ENCODE assay signal across 8 cellular contexts in genomic region chr18:24600076-24600654, GRCh38.
DNase-seq lines count a peak whose midpoint lies in the region; ATAC-seq and TF ChIP-seq lines count a peak whose summit lies in the region.

No MANE protein-coding gene starts in this region.

- POLR2A ChIA-PET in OCI-LY7 (lab: Charles Lee): no interaction called here

- no peaks in the 10 kb centered on the region for H3K9me3 ChIP-seq in OCI-LY7 (ENCODE audit: low read length)

- ATAC-seq in activated naive CD8-positive, alpha-beta T cell treated with anti-CD3 and anti-CD28 coated beads, Interleukin-2, amount 50 U/mL, for 24 hours: no peak
- no peak for ATAC-seq in HG03457 (IDR thresholded peaks at IDR 0.05; ENCODE audit: unreplicated experiment)

- CTCF ChIA-PET in OCI-LY7 (lab: Charles Lee; ENCODE audit: unreplicated experiment): interaction anchor here (0.5 kb wide), 1 partner anchor 703 kb away, joined by 3 read pairs; no protein-coding TSS in a partner anchor
- CTCF ChIA-PET in activated naive CD4-positive, alpha-beta T cell treated with anti-CD3 and anti-CD28 coated beads for 36 hours (lab: Charles Lee): interaction anchor here (1.1 to 4.5 kb wide), 5 partner anchors 61 to 141 kb away, joined by 3 to 25 read pairs (median 3); no protein-coding TSS in a partner anchor

- DNase-seq in DMS79 treated with DMSO at 0.1 percent for 48 hours (lab: John Stamatoyannopoulos, UW) (peak; percentile 74), HuH-7.5 (ENCODE audit: low spot score) (peak; percentile 16), OCI-LY7 (ENCODE audit: low spot score) (peak; percentile 66), endothelial cell (ENCODE audit: low spot score) (peak; percentile 21), neural crest cell (ENCODE audit: low read depth, low spot score) (peak; percentile 43)
- DNase-seq in activated naive CD4-positive, alpha-beta T cell treated with anti-CD3 and anti-CD28 coated beads for 36 hours: no peak
- DNase-seq in activated naive CD8-positive, alpha-beta T cell treated with anti-CD3 and anti-CD28 coated beads, Interleukin-2, amount 50 U/mL, for 24 hours: no peak

- no peak overlapping the region for H3K4me3 ChIP-seq in OCI-LY7 (ENCODE audit: low read depth, low read length, poor library complexity, severe bottlenecking)

- H3K79me2 ChIP-seq in OCI-LY7 (ENCODE audit: insufficient read depth, low read depth, low read length): no peaks in the 10 kb centered on the region

- H3K36me3 ChIP-seq in OCI-LY7 (ENCODE audit: insufficient read depth, low read length): no peaks in the 10 kb centered on the region

- BruUV-seq in OCI-LY7 (replicated peaks; lab: Mats Ljungman, UMichigan): no TSS peak

- no peaks in the 10 kb centered on the region for H3K9me3 Mint-ChIP-seq in endothelial cell (ENCODE audit: unreplicated experiment)
- no peaks in the 10 kb centered on the region for H3K9me3 Mint-ChIP-seq in neural crest cell
- no peaks in the 10 kb centered on the region for H3K9me3 Mint-ChIP-seq in activated naive CD4-positive, alpha-beta T cell treated with anti-CD3 and anti-CD28 coated beads for 36 hours
- H3K9me3 Mint-ChIP-seq in activated naive CD8-positive, alpha-beta T cell treated with anti-CD3 and anti-CD28 coated beads, Interleukin-2, amount 50 U/mL, for 24 hours: no peaks in the 10 kb centered on the region

- intact Hi-C loops in OCI-LY7 (cut with micrococcal nuclease; ENCODE audit: unreplicated experiment): loop anchor here (1.0 to 10.0 kb wide), 3 partner anchors 75 to 126 kb away; no protein-coding TSS in a partner anchor
- intact Hi-C loops in activated naive CD4-positive, alpha-beta T cell treated with anti-CD3 and anti-CD28 coated beads for 36 hours (cut with micrococcal nuclease): loop anchor here (1.0 to 10.0 kb wide), 4 partner anchors 72 to 1295 kb away; no protein-coding TSS in a partner anchor

- H3K4me1 ChIP-seq in OCI-LY7 (ENCODE audit: insufficient read depth, low read length, poor library complexity, severe bottlenecking): no peaks in the 10 kb centered on the region

- H2AFZ ChIP-seq in OCI-LY7 (ENCODE audit: low read length): no peak overlapping the region

- H3K27ac Mint-ChIP-seq in endothelial cell (ENCODE audit: unreplicated experiment) (no peak overlapping the region), neural crest cell (ENCODE audit: unreplicated experiment) (no peak overlapping the region)
- no peak overlapping the region for H3K27ac Mint-ChIP-seq in activated naive CD4-positive, alpha-beta T cell treated with anti-CD3 and anti-CD28 coated beads for 36 hours
- no peak overlapping the region for H3K27ac Mint-ChIP-seq in activated naive CD8-positive, alpha-beta T cell treated with anti-CD3 and anti-CD28 coated beads, Interleukin-2, amount 50 U/mL, for 24 hours

- TF ChIP-seq CTCF in OCI-LY7 (conservative IDR thresholded peaks at IDR 0.05; ENCODE audit: low read length) (peak; percentile 91), endothelial cell (IDR thresholded peaks at IDR 0.05; ENCODE audit: unreplicated experiment) (peak; percentile 66), neural crest cell (conservative IDR thresholded peaks at IDR 0.05) (peak; percentile 83)

- no peaks in the 10 kb centered on the region for H3K4me1 Mint-ChIP-seq in endothelial cell (ENCODE audit: unreplicated experiment)
- H3K4me1 Mint-ChIP-seq in neural crest cell: peaks cover 14% of the 10 kb centered on the region
- no peaks in the 10 kb centered on the region for H3K4me1 Mint-ChIP-seq in activated naive CD4-positive, alpha-beta T cell treated with anti-CD3 and anti-CD28 coated beads for 36 hours (ENCODE audit: low read depth)
- H3K4me1 Mint-ChIP-seq in activated naive CD8-positive, alpha-beta T cell treated with anti-CD3 and anti-CD28 coated beads, Interleukin-2, amount 50 U/mL, for 24 hours: no peaks in the 10 kb centered on the region

- H3K27ac ChIP-seq in OCI-LY7 (ENCODE audit: low read depth, low read length, poor library complexity, severe bottlenecking): no peak overlapping the region

- no peaks in the 10 kb centered on the region for H3K9me2 ChIP-seq in OCI-LY7 (ENCODE audit: insufficient read depth, low read length)

- H4K20me1 ChIP-seq in OCI-LY7 (ENCODE audit: insufficient read depth, low read length): no peaks in the 10 kb centered on the region

- no peaks in the 10 kb centered on the region for H3K27me3 Mint-ChIP-seq in endothelial cell (ENCODE audit: unreplicated experiment)
- H3K27me3 Mint-ChIP-seq in neural crest cell (ENCODE audit: low read depth): no peaks in the 10 kb centered on the region
- peaks cover 4% of the 10 kb centered on the region for H3K27me3 Mint-ChIP-seq in activated naive CD4-positive, alpha-beta T cell treated with anti-CD3 and anti-CD28 coated beads for 36 hours (ENCODE audit: low read depth)
- peaks cover 4% of the 10 kb centered on the region for H3K27me3 Mint-ChIP-seq in activated naive CD8-positive, alpha-beta T cell treated with anti-CD3 and anti-CD28 coated beads, Interleukin-2, amount 50 U/mL, for 24 hours

- H3K36me3 Mint-ChIP-seq in endothelial cell (ENCODE audit: low read depth, unreplicated experiment) (no peaks in the 10 kb centered on the region), neural crest cell (ENCODE audit: low read depth) (no peaks in the 10 kb centered on the region)
- H3K36me3 Mint-ChIP-seq in activated naive CD4-positive, alpha-beta T cell treated with anti-CD3 and anti-CD28 coated beads for 36 hours (ENCODE audit: low read depth): no peaks in the 10 kb centered on the region
- H3K36me3 Mint-ChIP-seq in activated naive CD8-positive, alpha-beta T cell treated with anti-CD3 and anti-CD28 coated beads, Interleukin-2, amount 50 U/mL, for 24 hours (ENCODE audit: low read depth): no peaks in the 10 kb centered on the region

- H3K4me3 Mint-ChIP-seq in endothelial cell (ENCODE audit: unreplicated experiment): no peak overlapping the region
- H3K4me3 Mint-ChIP-seq in neural crest cell: no peak overlapping the region
- no peak overlapping the region for H3K4me3 Mint-ChIP-seq in activated naive CD4-positive, alpha-beta T cell treated with anti-CD3 and anti-CD28 coated beads for 36 hours
- no peak overlapping the region for H3K4me3 Mint-ChIP-seq in activated naive CD8-positive, alpha-beta T cell treated with anti-CD3 and anti-CD28 coated beads, Interleukin-2, amount 50 U/mL, for 24 hours

- H3K4me2 ChIP-seq in OCI-LY7 (ENCODE audit: low read length): no peak overlapping the region

Comparison
In these comparisons a context has a peak if more than half of its experiments do, and no peak if none do; other contexts are left out.
1. DNase-seq: peak in DMS79 treated with DMSO at 0.1 percent for 48 hours (single experiment), HuH-7.5 (single experiment), OCI-LY7 (single experiment), endothelial cell (single experiment) and neural crest cell (single experiment); none in activated naive CD4-positive, alpha-beta T cell treated with anti-CD3 and anti-CD28 coated beads for 36 hours (single experiment) and activated naive CD8-positive, alpha-beta T cell treated with anti-CD3 and anti-CD28 coated beads, Interleukin-2, amount 50 U/mL, for 24 hours (single experiment).
2. Peak in every context shown above with its lines, with median percentiles within 50 percentile points of each other: CTCF ChIP-seq.